9 cellular contexts compared by ENCODE assay signal in the genomic region with DNA sequence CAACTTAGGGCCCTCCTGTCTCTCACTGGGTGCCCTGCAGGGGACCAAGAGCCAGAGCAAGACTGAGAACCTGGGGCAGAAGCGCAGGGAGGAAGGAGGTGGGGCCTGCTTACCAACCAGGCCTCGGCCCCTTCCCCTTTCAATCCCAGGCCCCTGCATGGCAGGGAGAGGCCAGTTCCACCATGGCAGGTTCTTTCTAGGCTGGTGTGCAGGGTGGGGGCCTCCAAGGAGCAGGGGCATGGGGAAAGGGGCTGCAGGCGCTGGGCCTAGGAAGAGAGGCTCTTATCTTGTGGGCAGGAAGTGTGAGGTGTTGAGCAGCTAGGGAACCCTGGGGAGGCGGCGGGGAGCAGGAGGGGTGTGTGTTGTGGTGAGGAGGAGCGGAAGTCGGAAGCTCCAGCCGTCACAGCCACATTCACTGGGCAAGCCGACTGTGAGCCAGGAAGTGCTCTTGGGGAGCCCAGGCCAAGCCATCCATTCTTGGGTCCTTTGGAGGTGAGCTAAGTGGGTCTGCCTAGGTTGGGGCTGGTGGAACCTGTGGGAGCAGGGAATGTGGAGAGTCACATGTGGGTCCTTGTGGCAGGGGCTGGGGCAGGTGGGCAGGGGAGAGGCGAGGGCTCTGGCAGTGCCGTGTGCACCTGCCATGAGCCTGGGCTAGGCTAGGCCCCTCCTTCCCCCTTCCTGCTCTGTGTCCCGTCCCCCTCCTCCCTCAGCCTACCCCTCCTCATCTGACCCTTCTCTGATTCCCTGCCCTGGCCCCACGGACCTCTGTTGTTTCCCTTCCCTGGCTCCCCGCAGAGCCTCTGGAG. TPM values are rescaled to one million over a fixed set of nuclear protein-coding genes. Genes with fewer than 3 reads are reported as not detected.
DNase-seq lines count a peak whose midpoint lies in the region; ATAC-seq and TF ChIP-seq lines count a peak whose summit lies in the region.
"Had no signal": no experiment of that assay in that cellular context is flagged by ENCODE, and none has a peak within 500 bp of the region (broad histone marks: within the 10 kb centered on the region; RNA-seq: fewer than 3 reads in every experiment).

A gene (plus strand): TSS at position 409 of the 806 bp plus-strand sequence. CDS start 8,486 bp downstream, outside the sequence.

- no peaks in the 10 kb centered on the region for H3K36me3 ChIP-seq in muscle layer of duodenum (ENCODE audit: control insufficient read depth in 1 of 2, insufficient read depth in 2 of 2, low read length in 2 of 2)
- no peaks in the 10 kb centered on the region for H3K36me3 ChIP-seq in stomach
- H3K36me3 ChIP-seq: cardiac muscle cell had no signal

- no peak for TF ChIP-seq POLR2A in stomach (IDR thresholded peaks at IDR 0.05)

- TF ChIP-seq EP300 in stomach (IDR thresholded peaks at IDR 0.05): no peak

- H3K4me1 Mint-ChIP-seq in T-helper 17 cell: peaks cover 63% of the 10 kb centered on the region

- intact Hi-C loops in stomach (cut with DNase I; ENCODE audit: low total_unique reads): no loop called here

- H3K27me3 ChIP-seq in muscle layer of duodenum (ENCODE audit: low read depth, low read length): no peaks in the 10 kb centered on the region
- no peaks in the 10 kb centered on the region for H3K27me3 ChIP-seq in stomach
- H3K27me3 ChIP-seq: cardiac muscle cell had no signal

- H3K4me3 Mint-ChIP-seq in T-helper 17 cell: peak within 1 kb of the TSS; percentile 80

- ATAC-seq in GM19035 (IDR thresholded peaks at IDR 0.05; ENCODE audit: unreplicated experiment): peak; percentile 74
- ATAC-seq in HG03159 (IDR thresholded peaks at IDR 0.05; ENCODE audit: unreplicated experiment): peak; percentile 76
- ATAC-seq in T-helper 17 cell: peak; percentile 86

- H3K9me3 ChIP-seq in T-helper 17 cell (ENCODE audit: control insufficient read depth, low read length, poor library complexity, severe bottlenecking) (no peaks in the 10 kb centered on the region), muscle layer of duodenum (ENCODE audit: control insufficient read depth in 1 of 2, low read length in 2 of 2) (no peaks in the 10 kb centered on the region), stomach (no peaks in the 10 kb centered on the region)

- H3K27ac ChIP-seq in muscle layer of duodenum (ENCODE audit: low read length): peak within 1 kb of the TSS; percentile 31
- peak within 1 kb of the TSS; percentile 7 to 84 (median 53) for H3K27ac ChIP-seq in stomach
- H3K27ac ChIP-seq: cardiac muscle cell had no signal

- H3K27ac Mint-ChIP-seq in T-helper 17 cell: peak within 1 kb of the TSS; percentile 87

- TF ChIP-seq CTCF in stomach (IDR thresholded peaks at IDR 0.05): no peak

- H3K4me3 ChIP-seq in muscle layer of duodenum (ENCODE audit: low read depth in 1 of 2, low read length in 2 of 2): peak within 1 kb of the TSS; percentile 50 to 53
- peak within 1 kb of the TSS; percentile 28 to 48 (median 42) for H3K4me3 ChIP-seq in stomach
- H3K4me3 ChIP-seq: cardiac muscle cell had no signal

- H3K36me3 Mint-ChIP-seq in T-helper 17 cell (ENCODE audit: low read depth): peaks cover 2% of the 10 kb centered on the region

- H3K27me3 Mint-ChIP-seq in T-helper 17 cell: no peaks in the 10 kb centered on the region

- H3K4me1 ChIP-seq in muscle layer of duodenum (ENCODE audit: control insufficient read depth in 1 of 2, insufficient read depth in 2 of 2, low read length in 2 of 2) (no peaks in the 10 kb centered on the region), stomach (peaks cover 4 to 39% (median 19%) of the 10 kb centered on the region in 4 donors)

- DNase-seq in T-helper 17 cell (peak; percentile 64 to 75 (median 64)), stomach (peak; percentile 59), HK-2 (ENCODE audit: unreplicated experiment) (no peak), T1000 (lab: John Stamatoyannopoulos, UW) (no peak)
- peak; percentile 65 for DNase-seq in activated naive CD8-positive, alpha-beta T cell treated with anti-CD3 and anti-CD28 coated beads, Interleukin-2, amount 50 U/mL, for 16 hours (ENCODE audit: low read depth, low spot score)

- WGBS in stomach, 5 donors: 49 to 71% (median 66%) methylated on average over 13 to 14 of the region's 14 CpGs

RNA-seq across cellular contexts. Expression of the gene that starts here (rescaled TPM):
- total RNA-seq in T-helper 17 cell (100 to 1,000 TPM; 141 to 160 TPM), stomach (100 to 1,000 TPM in 2 of 5 donors, 10 to 100 TPM in 3; 35.3 to 146 (median 73.5) TPM)
- 10 to 100 TPM; 19.9 to 23.8 (median 19.9) TPM for polyA plus RNA-seq in stomach

Comparison
In these comparisons a context has a peak if more than half of its experiments do, and no peak if none do; other contexts are left out.
1. DNase-seq: peak in T-helper 17 cell (3 of 3), activated naive CD8-positive, alpha-beta T cell treated with anti-CD3 and anti-CD28 coated beads, Interleukin-2, amount 50 U/mL, for 16 hours (single experiment) and stomach (single experiment); none in HK-2 (single experiment) and T1000 (single experiment).
2. Peak in every context shown above with its lines, with median percentiles within 50 percentile points of each other: ATAC-seq.